Comparison of ENCODE assay signal across 8 cellular contexts in genomic region chr15:63892794-63893441, GRCh38. TPM values are rescaled to one million over a fixed set of nuclear protein-coding genes. Genes with fewer than 3 reads are reported as not detected.
A peak's percentile ranks its signal among the peaks of the same experiment; 100 is the strongest.
DNase-seq lines count a peak whose midpoint lies in the region; ATAC-seq and TF ChIP-seq lines count a peak whose summit lies in the region.

No MANE protein-coding gene starts in this region.

- intact Hi-C loops in sciatic nerve (cut with DNase I), result no loop called here

- peak; percentile 48 for DNase-seq in GM10266 (ENCODE audit: extremely low spot score)
- DNase-seq in NK-92 (lab: John Stamatoyannopoulos, UW; ENCODE audit: unreplicated experiment), result peak; percentile 48
- peak; percentile 66 for DNase-seq in activated T-cell treated with anti-CD3 and anti-CD28 coated beads, Interleukin-2, amount 50 U/mL, for 1 hour
- no peak for DNase-seq in sciatic nerve (ENCODE audit: low spot score)
- DNase-seq in OCI-M2 (lab: John Stamatoyannopoulos, UW; ENCODE audit: unreplicated experiment), result no peak
- no peak for DNase-seq in NCI-H2196 treated with DMSO at 0.1 percent for 48 hours (lab: John Stamatoyannopoulos, UW; ENCODE audit: unreplicated experiment)
- DNase-seq in HCEC 1CT, result no peak

- ATAC-seq in sciatic nerve (peak; percentile 30), GM18870 (IDR thresholded peaks at IDR 0.05; ENCODE audit: unreplicated experiment) (no peak)

- no peak for TF ChIP-seq CTCF in GM10266 (IDR thresholded peaks at IDR 0.05; ENCODE audit: control insufficient read depth, insufficient read depth, low read depth, missing control alignments)

RNA-seq across cellular contexts. Expression of gene HERC1, which starts 59.2 kb away (rescaled TPM):
- total RNA-seq in sciatic nerve, result 160 TPM

Comparison
In these comparisons a context has a peak if more than half of its experiments do, and no peak if none do; other contexts are left out.
1. DNase-seq: peak in GM10266 (single experiment), NK-92 (single experiment) and activated T-cell treated with anti-CD3 and anti-CD28 coated beads, Interleukin-2, amount 50 U/mL, for 1 hour (single experiment); none in sciatic nerve (single experiment), OCI-M2 (single experiment), NCI-H2196 treated with DMSO at 0.1 percent for 48 hours (single experiment) and HCEC 1CT (single experiment).